ENCODE assay signal across 1 cellular context in genomic region chr1:95071539-95071938, GRCh38.
TF ChIP-seq lines count a peak whose summit lies in the region.

No MANE protein-coding gene starts in this region.

TF ChIP-seq in neural cell, 6 proteins besides CTCF, POLR2A, EP300 and RAD21:
- no peak for TF ChIP-seq REST (IDR thresholded peaks at IDR 0.05; ENCODE audit: borderline replicate concordance)
- TF ChIP-seq POLR2AphosphoS5 (IDR thresholded peaks at IDR 0.05) = no peak
- no peak for TF ChIP-seq MXI1 (conservative IDR thresholded peaks at IDR 0.05; ENCODE audit: poor library complexity, severe bottlenecking)
- no peak for TF ChIP-seq SMC3 (conservative IDR thresholded peaks at IDR 0.05; ENCODE audit: poor library complexity)
- no peak for TF ChIP-seq TAF1 (IDR thresholded peaks at IDR 0.05; ENCODE audit: low read depth)
- TF ChIP-seq EZH2 (IDR thresholded peaks at IDR 0.05; ENCODE audit: borderline replicate concordance, insufficient read depth, low read length, poor library complexity, severe bottlenecking) = no peak
